ENCODE assay signal across 12 cellular contexts in genomic region chr5:34977934-34978616, GRCh38. TPM values are rescaled to one million over a fixed set of nuclear protein-coding genes. Genes with fewer than 3 reads are reported as not detected.
DNase-seq lines count a peak whose midpoint lies in the region; ATAC-seq and TF ChIP-seq lines count a peak whose summit lies in the region.
"Had no signal": no experiment of that assay in that cellular context is flagged by ENCODE, and none has a peak within 500 bp of the region (broad histone marks: within the 10 kb centered on the region; RNA-seq: fewer than 3 reads in every experiment).

No MANE protein-coding gene starts in this region.

- H3K9me3 ChIP-seq in tibial nerve (peaks cover 0 to 4% (median 0%) of the 10 kb centered on the region in 4 donors), Karpas-422 (ENCODE audit: low read length) (no peaks in the 10 kb centered on the region)

- ATAC-seq in GM18511 (IDR thresholded peaks at IDR 0.05; ENCODE audit: unreplicated experiment) (peak; percentile 91), GM21390 (IDR thresholded peaks at IDR 0.05; ENCODE audit: unreplicated experiment) (peak; percentile 81), HG02970 (IDR thresholded peaks at IDR 0.05; ENCODE audit: low FRiP score, unreplicated experiment) (peak; percentile 92), HG03558 (IDR thresholded peaks at IDR 0.05; ENCODE audit: extremely low read depth, unreplicated experiment) (peak; percentile 90)

- no peak overlapping the region for H2AFZ ChIP-seq in Karpas-422 (ENCODE audit: low read length)
- H2AFZ ChIP-seq: parathyroid adenoma had no signal

- H3K36me3 ChIP-seq in tibial nerve = no peaks in the 10 kb centered on the region
- H3K36me3 ChIP-seq in Karpas-422 (ENCODE audit: insufficient read depth, low read length) = no peaks in the 10 kb centered on the region

- 45 to 73% methylated on average over 2 of the region's 2 CpGs for WGBS in tibial nerve, 2 donors

- H3K27me3 ChIP-seq in tibial nerve (no peaks in the 10 kb centered on the region), Karpas-422 (ENCODE audit: low read length) (no peaks in the 10 kb centered on the region)

- H3K79me2 ChIP-seq in Karpas-422 (ENCODE audit: low read length) = no peaks in the 10 kb centered on the region
- H3K79me2 ChIP-seq: parathyroid adenoma had no signal

- H3K27ac ChIP-seq in tibial nerve (no peak overlapping the region), Karpas-422 (ENCODE audit: low read length) (no peak overlapping the region)
- H3K27ac ChIP-seq: parathyroid adenoma had no signal

- H3K9ac ChIP-seq in Karpas-422 (ENCODE audit: low read length) = no peak overlapping the region
- H3K9ac ChIP-seq: parathyroid adenoma had no signal

- no peak for TF ChIP-seq POLR2A in tibial nerve (IDR thresholded peaks at IDR 0.05)

- H3K4me3 ChIP-seq in tibial nerve (no peak overlapping the region), Karpas-422 (ENCODE audit: low read length) (no peak overlapping the region)

- no peaks in the 10 kb centered on the region for H3K9me2 ChIP-seq in Karpas-422 (replicated peaks; ENCODE audit: insufficient read depth, low read length)

- no peak for TF ChIP-seq CTCF in tibial nerve (IDR thresholded peaks at IDR 0.05)

- H4K20me1 ChIP-seq in Karpas-422 (ENCODE audit: insufficient read depth, low read depth, low read length) = no peaks in the 10 kb centered on the region

- no peaks in the 10 kb centered on the region for H3K4me1 ChIP-seq in tibial nerve
- H3K4me1 ChIP-seq in Karpas-422 (ENCODE audit: low read length) = no peaks in the 10 kb centered on the region
- H3K4me1 ChIP-seq: parathyroid adenoma had no signal

- DNase-seq in midbrain (lab: John Stamatoyannopoulos, UW) (no peak), tibial nerve (ENCODE audit: low spot score in 2 of 2) (no peak), Karpas-422 (no peak), C1 segment of cervical spinal cord (lab: John Stamatoyannopoulos, UW) (no peak)
- DNase-seq: activated CD4-positive, alpha-beta T cell treated with anti-CD3 and anti-CD28 coated beads for 48 hours; aorta; Calu3 had no signal

- no peak overlapping the region for H3K4me2 ChIP-seq in Karpas-422 (ENCODE audit: low read depth, low read length, poor library complexity, severe bottlenecking)

- no peak for TF ChIP-seq EP300 in tibial nerve (IDR thresholded peaks at IDR 0.05)

RNA-seq across cellular contexts. Expression of gene DNAJC21, which starts 48.7 kb away (rescaled TPM):
- total RNA-seq in tibial nerve = 10 to 100 TPM; 30.3 to 54.0 (median 31.7) TPM
- 40.4 and 41.0 TPM in 2 replicates for total RNA-seq in Karpas-422 (2014; rRNA removed; shearing (Covaris generic); ENCODE audit: low replicate concordance)
